9 cellular contexts compared by ENCODE assay signal in the genomic region with DNA sequence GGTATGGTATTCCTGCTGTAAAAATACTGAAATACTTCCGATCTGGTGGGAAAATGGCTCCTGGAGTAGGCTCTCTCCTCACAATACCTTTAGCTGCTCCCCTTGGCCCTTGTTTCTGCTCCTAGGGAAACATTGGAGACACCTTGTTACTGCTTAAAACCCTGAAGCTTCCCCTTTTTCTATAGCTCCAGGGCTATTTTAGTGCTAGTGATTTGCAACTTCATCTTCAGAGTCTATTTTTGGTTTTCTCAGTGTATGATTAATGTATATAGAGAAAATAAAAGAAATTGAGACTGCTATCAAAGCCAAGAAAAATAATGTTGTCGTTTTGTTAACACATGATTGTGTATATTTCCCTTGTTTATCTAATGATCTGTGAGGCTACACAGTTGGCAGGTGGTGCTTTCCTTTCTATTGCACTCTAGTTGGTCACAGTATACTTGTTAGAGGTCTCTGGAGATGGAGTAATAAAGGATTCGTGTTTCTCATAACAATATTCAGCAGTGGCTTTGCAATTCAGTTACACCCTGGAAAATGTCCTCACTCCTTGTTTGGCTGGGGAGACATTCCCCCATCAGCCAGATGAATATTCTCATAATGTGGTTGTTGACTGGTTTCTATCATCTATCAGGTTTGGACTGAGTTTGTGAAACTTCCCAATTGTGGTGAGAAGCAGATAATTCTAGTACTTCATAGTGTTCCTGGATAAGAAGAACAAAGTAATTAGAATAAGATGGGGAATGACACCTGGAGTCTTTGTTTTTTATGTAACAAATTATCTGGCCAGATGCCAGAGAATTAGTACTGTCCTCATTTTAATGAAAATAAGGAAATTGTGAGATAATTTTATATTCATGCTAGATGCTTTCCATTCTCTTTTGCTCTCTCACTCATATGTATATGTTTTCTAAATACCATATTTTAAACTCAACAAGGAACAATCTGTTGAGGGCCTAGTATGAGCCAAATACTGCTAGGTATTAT. TPM values are rescaled to one million over a fixed set of nuclear protein-coding genes. Genes with fewer than 3 reads are reported as not detected.
A peak's percentile ranks its signal among the peaks of the same experiment; 100 is the strongest.
DNase-seq lines count a peak whose midpoint lies in the region; ATAC-seq, FAIRE-seq and TF ChIP-seq lines count a peak whose summit lies in the region.
"Had no signal": no experiment of that assay in that cellular context is flagged by ENCODE, and none has a peak within 500 bp of the region (broad histone marks: within the 10 kb centered on the region; RNA-seq: fewer than 3 reads in every experiment).

No MANE protein-coding gene starts in this region.

- intact Hi-C loops in endothelial cell of umbilical vein (cut with micrococcal nuclease) = loop anchor here (1.0 kb wide), 1 partner anchor 13 kb away; no protein-coding TSS in a partner anchor

- H3K9ac ChIP-seq in BLaER1 treated with 17β-estradiol and CSF1 and Interleukin-3, amounts not matched to agents 10 nM and 100 nM = no peak overlapping the region
- H3K9ac ChIP-seq in Karpas-422 (ENCODE audit: low read length) = peak overlapping the region; percentile 54
- H3K9ac ChIP-seq in endothelial cell of umbilical vein (replicated peaks; ENCODE audit: extremely low read depth, insufficient read depth, low read length) = no peak overlapping the region

- no peak for ATAC-seq in GM18517 (IDR thresholded peaks at IDR 0.05; ENCODE audit: unreplicated experiment)
- ATAC-seq: Right ventricle myocardium inferior had no signal

- H3K9me2 ChIP-seq in Karpas-422 (replicated peaks; ENCODE audit: insufficient read depth, low read length) = no peaks in the 10 kb centered on the region

- POLR2A ChIA-PET in endothelial cell of umbilical vein (lab: Charles Lee) = no interaction called here

- H3K4me3 ChIP-seq in BLaER1 treated with 17β-estradiol and CSF1 and Interleukin-3, amounts not matched to agents 10 nM and 100 nM = no peak overlapping the region
- H3K4me3 ChIP-seq in Karpas-422 (ENCODE audit: low read length) (peak overlapping the region; percentile 58), endothelial cell of umbilical vein (replicated peaks in 1 of 3; ENCODE audit: insufficient read depth in 1 of 3, low read depth in 1 of 3, low read length in 3 of 3) (no peak overlapping the region), tibial nerve (no peak overlapping the region)

- H2AFZ ChIP-seq in Karpas-422 (ENCODE audit: low read length) = 0 out of 2 replicates have a peak overlapping the region, but pooled peaks have one; percentile 1
- H2AFZ ChIP-seq in endothelial cell of umbilical vein (ENCODE audit: low read depth, low read length) = no peak overlapping the region

- no peaks in the 10 kb centered on the region for H4K20me1 ChIP-seq in BLaER1 treated with 17β-estradiol and CSF1 and Interleukin-3, amounts not matched to agents 10 nM and 100 nM
- H4K20me1 ChIP-seq in Karpas-422 (ENCODE audit: insufficient read depth, low read depth, low read length) (no peaks in the 10 kb centered on the region), endothelial cell of umbilical vein (replicated peaks; ENCODE audit: control insufficient read depth, extremely low read depth, insufficient read depth, low read length) (no peaks in the 10 kb centered on the region)

- TF ChIP-seq CTCF in endothelial cell of umbilical vein (IDR thresholded peaks at IDR 0.05; ENCODE audit: extremely low read depth in 1 of 2, insufficient read depth in 1 of 2, low read depth in 1 of 2, low read length in 2 of 2) (no peak), tibial nerve (IDR thresholded peaks at IDR 0.05) (no peak), GM10266 (IDR thresholded peaks at IDR 0.05; ENCODE audit: control insufficient read depth, insufficient read depth, low read depth, missing control alignments) (no peak)

- H3K79me2 ChIP-seq in Karpas-422 (ENCODE audit: low read length) (no peaks in the 10 kb centered on the region), endothelial cell of umbilical vein (ENCODE audit: control insufficient read depth, insufficient read depth, low read length) (no peaks in the 10 kb centered on the region)

- CTCF ChIA-PET in endothelial cell of umbilical vein (lab: Charles Lee) = interaction anchor here (0.6 kb wide), 3 partner anchors 10 to 23 kb away, joined by 3 read pairs; no protein-coding TSS in a partner anchor

- H3K36me3 ChIP-seq in BLaER1 treated with 17β-estradiol and CSF1 and Interleukin-3, amounts not matched to agents 10 nM and 100 nM = peaks cover 0 to 22% (median 9%) of the 10 kb centered on the region in 11 experiments; a peak in 7 of 22 replicates
- H3K36me3 ChIP-seq in Karpas-422 (ENCODE audit: insufficient read depth, low read length) (no peaks in the 10 kb centered on the region), endothelial cell of umbilical vein (ENCODE audit: control insufficient read depth in 2 of 2, extremely low read depth in 1 of 2, insufficient read depth in 2 of 2, low read length in 2 of 2) (no peaks in the 10 kb centered on the region), tibial nerve (no peaks in the 10 kb centered on the region)

- no peaks in the 10 kb centered on the region for H3K9me3 ChIP-seq in BLaER1 treated with 17β-estradiol and CSF1 and Interleukin-3, amounts not matched to agents 10 nM and 100 nM (replicated peaks in 1 of 11)
- H3K9me3 ChIP-seq in Karpas-422 (ENCODE audit: low read length) = no peaks in the 10 kb centered on the region
- no peaks in the 10 kb centered on the region for H3K9me3 ChIP-seq in endothelial cell of umbilical vein (replicated peaks; ENCODE audit: control insufficient read depth, insufficient read depth, low read length)
- no peaks in the 10 kb centered on the region for H3K9me3 ChIP-seq in tibial nerve

- H3K9me1 ChIP-seq in endothelial cell of umbilical vein (replicated peaks; ENCODE audit: control insufficient read depth, extremely low read depth, insufficient read depth, low read length) = no peaks in the 10 kb centered on the region

- peak overlapping the region in 3 of 11 experiments; percentile 18 to 43 (median 20); a peak in 3 of 22 replicates for H3K27ac ChIP-seq in BLaER1 treated with 17β-estradiol and CSF1 and Interleukin-3, amounts not matched to agents 10 nM and 100 nM
- H3K27ac ChIP-seq in Karpas-422 (ENCODE audit: low read length) = peak overlapping the region; percentile 90
- H3K27ac ChIP-seq in endothelial cell of umbilical vein (ENCODE audit: insufficient read depth, low read depth, low read length) = no peak overlapping the region
- H3K27ac ChIP-seq in tibial nerve = peak overlapping the region in 1 of 4 donors; percentile 38

- no peak for FAIRE-seq in endothelial cell of umbilical vein (lab: Jason Lieb, UNC)

- TF ChIP-seq POLR2A in endothelial cell of umbilical vein (IDR thresholded peaks at IDR 0.05; ENCODE audit: low read depth, low read length) (no peak), tibial nerve (IDR thresholded peaks at IDR 0.05) (no peak)

- peaks cover 18 to 27% (median 22%) of the 10 kb centered on the region in 10 experiments for H3K4me1 ChIP-seq in BLaER1 treated with 17β-estradiol and CSF1 and Interleukin-3, amounts not matched to agents 10 nM and 100 nM
- H3K4me1 ChIP-seq in Karpas-422 (ENCODE audit: low read length) (peaks cover 55% of the 10 kb centered on the region), endothelial cell of umbilical vein (ENCODE audit: control insufficient read depth, extremely low read depth, insufficient read depth, low read length) (no peaks in the 10 kb centered on the region), tibial nerve (peaks cover 0 to 20% (median 0%) of the 10 kb centered on the region in 4 donors)

- 53 to 56% methylated on average over 3 of the region's 3 CpGs for WGBS in tibial nerve, 2 donors

- no TSS peak for BruUV-seq in endothelial cell of umbilical vein (replicated peaks; lab: Mats Ljungman, UMichigan)

- H3K4me2 ChIP-seq in BLaER1 treated with 17β-estradiol and CSF1 and Interleukin-3, amounts not matched to agents 10 nM and 100 nM = peak overlapping the region; percentile 27 to 70 (median 59); a peak in 21 of 22 replicates
- H3K4me2 ChIP-seq in Karpas-422 (ENCODE audit: low read depth, low read length, poor library complexity, severe bottlenecking) = peak overlapping the region; percentile 93
- no peak overlapping the region for H3K4me2 ChIP-seq in endothelial cell of umbilical vein (ENCODE audit: insufficient read depth, low read length)

- no peaks in the 10 kb centered on the region for H3K27me3 ChIP-seq in BLaER1 treated with 17β-estradiol and CSF1 and Interleukin-3, amounts not matched to agents 10 nM and 100 nM
- H3K27me3 ChIP-seq in Karpas-422 (ENCODE audit: low read length) (no peaks in the 10 kb centered on the region), endothelial cell of umbilical vein (ENCODE audit: control insufficient read depth in 2 of 2, insufficient read depth in 2 of 2, low read length in 2 of 2) (peaks cover 0 to 3% of the 10 kb centered on the region in 2 experiments), tibial nerve (no peaks in the 10 kb centered on the region)

- dilution Hi-C loops in endothelial cell of umbilical vein (cut with MboI; ENCODE audit: extremely low pct_ligation_motif_present, low sequenced_read_pairs) = no loop called here

- DNase-seq in Karpas-422 = peak; percentile 79
- DNase-seq in NCI-H748 treated with DMSO at 0.1 percent for 48 hours (lab: John Stamatoyannopoulos, UW) = peak; percentile 70
- DNase-seq in endothelial cell of umbilical vein (ENCODE audit: low read depth, low spot score) = peak; percentile 47
- DNase-seq in T-helper 1 cell = no peak
- DNase-seq in tibial nerve (ENCODE audit: low spot score in 2 of 2) = no peak
- no peak for DNase-seq in GM10266 (ENCODE audit: extremely low spot score)

- TF ChIP-seq EP300 in tibial nerve (IDR thresholded peaks at IDR 0.05) = no peak

TF ChIP-seq in endothelial cell of umbilical vein, 7 proteins besides CTCF, POLR2A, EP300 and RAD21:
- no peak for TF ChIP-seq MYC (IDR thresholded peaks at IDR 0.05; ENCODE audit: low read depth, low read length)
- TF ChIP-seq JUN (IDR thresholded peaks at IDR 0.05; ENCODE audit: borderline replicate concordance, insufficient read depth, insufficient read length, low read depth) = no peak
- TF ChIP-seq, protein P1, sequence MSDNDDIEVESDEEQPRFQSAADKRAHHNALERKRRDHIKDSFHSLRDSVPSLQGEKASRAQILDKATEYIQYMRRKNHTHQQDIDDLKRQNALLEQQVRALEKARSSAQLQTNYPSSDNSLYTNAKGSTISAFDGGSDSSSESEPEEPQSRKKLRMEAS (IDR thresholded peaks at IDR 0.05; ENCODE audit: insufficient read depth, insufficient read length) = no peak

RNA-seq across cellular contexts. Expression of a gene that starts 44.8 kb away (rescaled TPM):
- 93.4 and 188 TPM in 2 replicates for total RNA-seq in Karpas-422 (2014; rRNA removed; shearing (Covaris generic); ENCODE audit: low replicate concordance)
- total RNA-seq in endothelial cell of umbilical vein (149 and 173 TPM in 2 replicates), tibial nerve (100 to 1,000 TPM in 1 of 4 donors, 10 to 100 TPM in 3; 60.8 to 165 (median 78.2) TPM)
- 14.7 and 29.5 TPM in 2 replicates for polyA plus RNA-seq in endothelial cell of umbilical vein
- 53.5 and 62.5 TPM in 2 replicates for polyA plus RNA-seq in endothelial cell of umbilical vein (2011; cell fraction: cytosol; rRNA removed)
- polyA plus RNA-seq in endothelial cell of umbilical vein (2011; cell fraction: nucleus; rRNA removed) = 24.4 and 34.4 TPM in 2 replicates
- polyA plus RNA-seq in endothelial cell of umbilical vein (2012) = 170 and 180 TPM in 2 replicates
- polyA minus RNA-seq in endothelial cell of umbilical vein = 6.7 and 7.0 TPM in 2 replicates
- 54.7 TPM for polyA minus RNA-seq in endothelial cell of umbilical vein (2011; cell fraction: cytosol; rRNA and poly(A)+ RNA removed)
- 10.7 and 13.4 TPM in 2 replicates for polyA minus RNA-seq in endothelial cell of umbilical vein (2011; cell fraction: nucleus; rRNA and poly(A)+ RNA removed)

Comparison
In these comparisons a context has a peak if more than half of its experiments do, and no peak if none do; other contexts are left out.
1. DNase-seq: peak in Karpas-422 (single experiment), NCI-H748 treated with DMSO at 0.1 percent for 48 hours (single experiment) and endothelial cell of umbilical vein (single experiment); none in T-helper 1 cell (0 of 5), tibial nerve (0 of 2) and GM10266 (single experiment).